29 cellular contexts compared by ENCODE assay signal in genomic region chr20:36686504-36686903, GRCh38. TPM values are rescaled to one million over a fixed set of nuclear protein-coding genes. Genes with fewer than 3 reads are reported as not detected.
"Had no signal": no experiment of that assay in that cellular context is flagged by ENCODE, and none has a peak within 500 bp of the region (broad histone marks: within the 10 kb centered on the region; RNA-seq: fewer than 3 reads in every experiment).

No MANE protein-coding gene starts in this region.

- DNase-seq: colonic mucosa; effector CD8-positive, alpha-beta T cell; endodermal cell; foreskin fibroblast; gastrocnemius medialis; head of caudate nucleus; hippocampal formation; left colon; natural killer cell; occipital lobe; ovary; retina; stimulated activated CD4-positive, alpha-beta T cell treated with anti-CD3 and anti-CD28 coated beads, Interleukin-12 subunit alpha, Interleukin-12 subunit beta, amount 100 ng/mL, for 4 hours; stimulated activated CD4-positive, alpha-beta T cell treated with anti-CD3 and anti-CD28 coated beads, Interleukin-1b, Interleukin-23, amount 100 ng/mL, for 48 hours; stimulated activated CD4-positive, alpha-beta T cell treated with anti-CD3 and anti-CD28 coated beads, Interleukin-4, amount 100 ng/mL, for 1 hour; stimulated activated CD8-positive, alpha-beta memory T cell treated with anti-CD3 and anti-CD28 coated beads, Interleukin-4, amount 100 ng/mL, for 48 hours; stimulated activated naive CD4-positive, alpha-beta T cell treated with Interleukin-2 at 50 U/mL for 16 hours; stomach; thyroid gland had no signal

- H3K4me3 ChIP-seq: colonic mucosa, gastrocnemius medialis, lung, ovary, smooth muscle cell, stomach, thyroid gland, vagina had no signal

- H3K27ac ChIP-seq: colonic mucosa, epithelial cell of prostate, gastrocnemius medialis, ovary, stomach, thyroid gland, vagina had no signal

- H3K27me3 ChIP-seq: colonic mucosa, gastrocnemius medialis, ovary, stomach, thyroid gland, vagina had no signal

- H3K27me3 Mint-ChIP-seq: dendritic cell treated with granulocyte-macrophage colony-stimulating factor and Interleukin-4, amounts not matched to agents 40 ng/mL and 50 ng/mL, for 4 days; memory B cell had no signal

- H3K4me1 Mint-ChIP-seq: endodermal cell, memory B cell, natural killer cell had no signal

- H3K27ac Mint-ChIP-seq: dendritic cell treated with granulocyte-macrophage colony-stimulating factor and Interleukin-4, amounts not matched to agents 40 ng/mL and 50 ng/mL, for 4 days; endodermal cell; memory B cell; natural killer cell had no signal

- H3K4me3 Mint-ChIP-seq: dendritic cell treated with granulocyte-macrophage colony-stimulating factor and Interleukin-4, amounts not matched to agents 40 ng/mL and 50 ng/mL, for 4 days; endodermal cell; memory B cell; natural killer cell had no signal

- H3K9me3 Mint-ChIP-seq: dendritic cell treated with granulocyte-macrophage colony-stimulating factor and Interleukin-4, amounts not matched to agents 40 ng/mL and 50 ng/mL, for 4 days; endodermal cell; memory B cell; natural killer cell had no signal

- H3K9me3 ChIP-seq: colonic mucosa, gastrocnemius medialis, ovary, stomach, thyroid gland, vagina had no signal

- H3K4me1 ChIP-seq: colonic mucosa, gastrocnemius medialis, stomach, thyroid gland, vagina had no signal

- ATAC-seq: esophagus mucosa, gastrocnemius medialis, left colon, natural killer cell, sciatic nerve had no signal

- H3K36me3 ChIP-seq: colonic mucosa, ovary had no signal

RNA-seq across cellular contexts. Expression of gene SLA2, which starts 40.5 kb away (rescaled TPM):
- total RNA-seq: gastrocnemius medialis, glomerular endothelial cell, occipital lobe, pulmonary artery endothelial cell, smooth muscle cell had no signal
- polyA plus RNA-seq: smooth muscle cell had no signal
